24 cellular contexts compared by ENCODE assay signal in genomic region chr2:179298666-179299065, GRCh38. TPM values are rescaled to one million over a fixed set of nuclear protein-coding genes. Genes with fewer than 3 reads are reported as not detected.
A peak's percentile ranks its signal among the peaks of the same experiment; 100 is the strongest.
DNase-seq lines count a peak whose midpoint lies in the region; ATAC-seq, FAIRE-seq and TF ChIP-seq lines count a peak whose summit lies in the region.
"Had no signal": no experiment of that assay in that cellular context is flagged by ENCODE, and none has a peak within 500 bp of the region (broad histone marks: within the 10 kb centered on the region; RNA-seq: fewer than 3 reads in every experiment).

No MANE protein-coding gene starts in this region.

- H3K79me2 ChIP-seq in DND-41 (ENCODE audit: insufficient read depth, low read length), result no peaks in the 10 kb centered on the region

- H3K9ac ChIP-seq in DND-41 (ENCODE audit: low read depth, low read length), result no peak overlapping the region
- no peak overlapping the region for H3K9ac ChIP-seq in kidney (ENCODE audit: low read length in 2 of 2)
- H3K9ac ChIP-seq: KMS-11 had no signal

- H3K36me3 ChIP-seq in DND-41 (ENCODE audit: insufficient read depth, low read length) (no peaks in the 10 kb centered on the region), kidney (ENCODE audit: control insufficient read depth in 1 of 2, insufficient read depth in 2 of 2, low read length in 2 of 2) (no peaks in the 10 kb centered on the region), gastroesophageal sphincter (no peaks in the 10 kb centered on the region)

- no peaks in the 10 kb centered on the region for H3K36me3 Mint-ChIP-seq in natural killer cell
- no peaks in the 10 kb centered on the region for H3K36me3 Mint-ChIP-seq in activated CD4-positive, alpha-beta T cell treated with anti-CD3 and anti-CD28 coated beads, Interleukin-2, amount 10 ng/mL, durations not matched to agents 24 days and 14 days (ENCODE audit: low read depth)
- H3K36me3 Mint-ChIP-seq: CD8-positive, alpha-beta T cell; IgD-negative memory B cell had no signal

- 90 to 94% methylated on average over 1 to 5 of the region's 5 CpGs for WGBS in gastroesophageal sphincter (ENCODE audit: low coverage in 1 of 2), 2 donors

- H3K27me3 ChIP-seq in DND-41 (ENCODE audit: insufficient read depth, low read length, poor library complexity) (no peaks in the 10 kb centered on the region), gastroesophageal sphincter (no peaks in the 10 kb centered on the region)

- peaks cover 0 to 2% of the 10 kb centered on the region in 2 donors for H3K9me3 Mint-ChIP-seq in natural killer cell
- H3K9me3 Mint-ChIP-seq in activated CD4-positive, alpha-beta T cell treated with anti-CD3 and anti-CD28 coated beads, Interleukin-2, amount 10 ng/mL, durations not matched to agents 24 days and 14 days, result no peaks in the 10 kb centered on the region
- H3K9me3 Mint-ChIP-seq: CD8-positive, alpha-beta T cell had no signal

- no peaks in the 10 kb centered on the region for H3K9me3 ChIP-seq in DND-41 (ENCODE audit: insufficient read depth, low read length, severe bottlenecking)
- no peaks in the 10 kb centered on the region for H3K9me3 ChIP-seq in kidney (ENCODE audit: control insufficient read depth in 1 of 2, low read length in 2 of 2)
- H3K9me3 ChIP-seq in gastroesophageal sphincter, result no peaks in the 10 kb centered on the region
- H3K9me3 ChIP-seq: Caco-2 had no signal

- FAIRE-seq in kidney (lab: Jason Lieb, UNC), result no peak
- FAIRE-seq: GM12878 had no signal

- H3K4me1 Mint-ChIP-seq in natural killer cell, result peaks cover 41 to 45% of the 10 kb centered on the region in 2 donors
- no peaks in the 10 kb centered on the region for H3K4me1 Mint-ChIP-seq in activated CD4-positive, alpha-beta T cell treated with anti-CD3 and anti-CD28 coated beads, Interleukin-2, amount 10 ng/mL, durations not matched to agents 24 days and 14 days
- H3K4me1 Mint-ChIP-seq: B cell, IgD-negative memory B cell had no signal

- H3K4me3 ChIP-seq in DND-41 (ENCODE audit: low read depth in 1 of 2, low read length in 2 of 2), result no peak overlapping the region
- H3K4me3 ChIP-seq in kidney (ENCODE audit: low read length in 2 of 2), result no peak overlapping the region
- H3K4me3 ChIP-seq in gastroesophageal sphincter, result no peak overlapping the region
- H3K4me3 ChIP-seq: GM12878 had no signal

- H3K4me1 ChIP-seq in DND-41 (ENCODE audit: insufficient read depth, low read length), result no peaks in the 10 kb centered on the region
- no peaks in the 10 kb centered on the region for H3K4me1 ChIP-seq in kidney (ENCODE audit: control insufficient read depth in 1 of 2, insufficient read depth in 1 of 2, low read depth in 1 of 2, low read length in 2 of 2)
- no peaks in the 10 kb centered on the region for H3K4me1 ChIP-seq in gastroesophageal sphincter
- H3K4me1 ChIP-seq: Caco-2 had no signal

- no peak overlapping the region for H3K27ac Mint-ChIP-seq in natural killer cell
- no peak overlapping the region for H3K27ac Mint-ChIP-seq in activated CD4-positive, alpha-beta T cell treated with anti-CD3 and anti-CD28 coated beads, Interleukin-2, amount 10 ng/mL, durations not matched to agents 24 days and 14 days
- H3K27ac Mint-ChIP-seq: B cell; CD8-positive, alpha-beta T cell; IgD-negative memory B cell had no signal

- peak overlapping the region; percentile 26 for H3K4me3 Mint-ChIP-seq in natural killer cell
- H3K4me3 Mint-ChIP-seq in activated CD4-positive, alpha-beta T cell treated with anti-CD3 and anti-CD28 coated beads, Interleukin-2, amount 10 ng/mL, durations not matched to agents 24 days and 14 days, result no peak overlapping the region
- H3K4me3 Mint-ChIP-seq: B cell; CD8-positive, alpha-beta T cell; IgD-negative memory B cell had no signal

- TF ChIP-seq EP300 in gastroesophageal sphincter (IDR thresholded peaks at IDR 0.05), result no peak

- intact Hi-C loops in natural killer cell (cut with micrococcal nuclease), result no loop called here
- intact Hi-C loops in kidney (cut with DNase I), result no loop called here
- intact Hi-C loops in activated CD4-positive, alpha-beta T cell treated with anti-CD3 and anti-CD28 coated beads, Interleukin-2, amount 10 ng/mL, durations not matched to agents 24 days and 14 days (cut with micrococcal nuclease), result no loop called here

- H3K27me3 Mint-ChIP-seq in natural killer cell (ENCODE audit: low read depth in 2 of 2), result no peaks in the 10 kb centered on the region
- peaks cover 6% of the 10 kb centered on the region for H3K27me3 Mint-ChIP-seq in activated CD4-positive, alpha-beta T cell treated with anti-CD3 and anti-CD28 coated beads, Interleukin-2, amount 10 ng/mL, durations not matched to agents 24 days and 14 days

- TF ChIP-seq POLR2A in gastroesophageal sphincter (IDR thresholded peaks at IDR 0.05), result no peak

- H4K20me1 ChIP-seq in DND-41 (ENCODE audit: insufficient read depth, low read length), result no peaks in the 10 kb centered on the region

- no peak overlapping the region for H3K4me2 ChIP-seq in DND-41 (ENCODE audit: insufficient read depth, low read length)
- H3K4me2 ChIP-seq: KMS-11 had no signal

- TF ChIP-seq CTCF in DND-41 (IDR thresholded peaks at IDR 0.05; ENCODE audit: borderline replicate concordance, extremely low read depth, low read length, poor library complexity, severe bottlenecking) (no peak), natural killer cell (IDR thresholded peaks at IDR 0.05) (no peak), kidney (IDR thresholded peaks at IDR 0.05; ENCODE audit: borderline replicate concordance, extremely low read depth, insufficient read depth) (no peak), gastroesophageal sphincter (IDR thresholded peaks at IDR 0.05) (no peak)

- ATAC-seq in DND-41 (ENCODE audit: insufficient read depth, low read depth) (peak; percentile 37; the same call in 1 of the 3 replicates), natural killer cell (peak; percentile 74 to 86 (median 77)), gastroesophageal sphincter (no peak)
- ATAC-seq: CD8-positive, alpha-beta T cell; GM12878; HCT116; Panc1 had no signal

- H2AFZ ChIP-seq in DND-41 (ENCODE audit: low read depth, low read length), result no peak overlapping the region

- DNase-seq in DND-41, result no peak
- DNase-seq in M059J (ENCODE audit: low read depth), result peak; percentile 4
- peak; percentile 74 for DNase-seq in NCI-H748 (lab: John Stamatoyannopoulos, UW; ENCODE audit: unreplicated experiment)
- peak; percentile 37 for DNase-seq in natural killer cell
- no peak for DNase-seq in kidney
- DNase-seq in activated CD4-positive, alpha-beta T cell treated with anti-CD3 and anti-CD28 coated beads, Interleukin-2, amount 10 ng/mL, durations not matched to agents 24 days and 14 days, result no peak
- DNase-seq: Caco-2, GDM1, NCI-H1048, NCI-H1694, NCI-H2029 treated with DMSO at 0.1 percent for 48 hours, NCI-H2171, NCI-H524, SHP77 had no signal

- H3K27ac ChIP-seq in DND-41 (ENCODE audit: low read length) (no peak overlapping the region), kidney (ENCODE audit: low read depth in 2 of 2, low read length in 2 of 2) (no peak overlapping the region), gastroesophageal sphincter (no peak overlapping the region)
- H3K27ac ChIP-seq: C4-2B, KMS-11, RWPE1 had no signal

RNA-seq across cellular contexts. Expression of gene SESTD1, which starts 34.0 kb away (rescaled TPM):
- 4.4 and 7.1 TPM in 2 replicates for total RNA-seq in M059J (2014; rRNA removed; shearing (Covaris generic))
- 10 to 100 TPM; 14.7 to 25.2 (median 19.0) TPM for total RNA-seq in natural killer cell
- 93.5 TPM for total RNA-seq in kidney
- 9.8 TPM for polyA plus RNA-seq in kidney (ENCODE audit: insufficient read depth, low read depth, low replicate concordance)
- total RNA-seq in gastroesophageal sphincter, result 100 to 1,000 TPM in 1 of 4 donors, 10 to 100 TPM in 3; 47.9 to 103 (median 68.5) TPM
- 12.3 and 13.4 TPM in 2 replicates for total RNA-seq in activated CD4-positive, alpha-beta T cell treated with anti-CD3 and anti-CD28 coated beads, Interleukin-2, amount 10 ng/mL, durations not matched to agents 24 days and 14 days

Comparison
In these comparisons a context has a peak if more than half of its experiments do, and no peak if none do; other contexts are left out.
1. DNase-seq: peak in M059J (single experiment), NCI-H748 (single experiment) and natural killer cell (single experiment); none in DND-41 (single experiment), kidney (single experiment) and activated CD4-positive, alpha-beta T cell treated with anti-CD3 and anti-CD28 coated beads, Interleukin-2, amount 10 ng/mL, durations not matched to agents 24 days and 14 days (single experiment).